Comparison of ENCODE assay signal across 2 cellular contexts in genomic region chr7:32531402-32531801, GRCh38.
A peak's percentile ranks its signal among the peaks of the same experiment; 100 is the strongest.
TF ChIP-seq lines count a peak whose summit lies in the region.

No MANE protein-coding gene starts in this region.

TF ChIP-seq in HepG2, 621 proteins besides CTCF, POLR2A, EP300 and RAD21:
- no peak for TF ChIP-seq ZNF367 (CRISPR knock-in tag; IDR thresholded peaks at IDR 0.05; ENCODE audit: borderline replicate concordance)
- no peak for TF ChIP-seq SRSF1 (optimal IDR thresholded peaks at IDR 0.05; ENCODE audit: low read depth, low read length)
- TF ChIP-seq NCOR1 (IDR thresholded peaks at IDR 0.05; ENCODE audit: borderline replicate concordance, low read length) = no peak
- no peak for TF ChIP-seq NCOA1 (CRISPR knock-in tag; IDR thresholded peaks at IDR 0.05)
- peak; percentile 36 for TF ChIP-seq RBM22 (optimal IDR thresholded peaks at IDR 0.05; ENCODE audit: low read length)
- no peak for TF ChIP-seq ZNF670 (CRISPR knock-in tag; IDR thresholded peaks at IDR 0.05; ENCODE audit: borderline replicate concordance)

TF ChIP-seq in WTC11, 78 proteins besides CTCF, POLR2A, EP300 and RAD21:
- no peak for TF ChIP-seq NFYB (CRISPR knock-in tag; conservative IDR thresholded peaks at IDR 0.05; ENCODE audit: low read depth)
- TF ChIP-seq ERG (CRISPR knock-in tag; IDR thresholded peaks at IDR 0.05) = no peak
- TF ChIP-seq NR3C1 (CRISPR knock-in tag; conservative IDR thresholded peaks at IDR 0.05; ENCODE audit: low read depth) = no peak
- no peak for TF ChIP-seq ZNF263 (CRISPR knock-in tag; IDR thresholded peaks at IDR 0.05; ENCODE audit: low read depth)
- no peak for TF ChIP-seq SMAD4 (CRISPR knock-in tag; IDR thresholded peaks at IDR 0.05)
- no peak for TF ChIP-seq MXD4 (CRISPR knock-in tag; IDR thresholded peaks at IDR 0.05; ENCODE audit: borderline replicate concordance)
- TF ChIP-seq ATF1 (CRISPR knock-in tag; IDR thresholded peaks at IDR 0.05) = no peak
- TF ChIP-seq OVOL2 (CRISPR knock-in tag; IDR thresholded peaks at IDR 0.05; ENCODE audit: borderline replicate concordance) = no peak
- no peak for TF ChIP-seq PRRX2 (CRISPR knock-in tag; IDR thresholded peaks at IDR 0.05)
- TF ChIP-seq GRHL2 (CRISPR knock-in tag; IDR thresholded peaks at IDR 0.05; ENCODE audit: insufficient replicate concordance, severe bottlenecking) = no peak
- no peak for TF ChIP-seq RORB (CRISPR knock-in tag; IDR thresholded peaks at IDR 0.05)
- no peak for TF ChIP-seq AR (CRISPR knock-in tag; IDR thresholded peaks at IDR 0.05)
- TF ChIP-seq TEAD1 (CRISPR knock-in tag; IDR thresholded peaks at IDR 0.05) = no peak
- no peak for TF ChIP-seq TEAD4 (CRISPR knock-in tag; IDR thresholded peaks at IDR 0.05)
- no peak for TF ChIP-seq ZNF121 (CRISPR knock-in tag; IDR thresholded peaks at IDR 0.05)
- TF ChIP-seq ZBTB43 (CRISPR knock-in tag; IDR thresholded peaks at IDR 0.05) = no peak
- no peak for TF ChIP-seq CREM (CRISPR knock-in tag; IDR thresholded peaks at IDR 0.05)
